In the genomic region with DNA sequence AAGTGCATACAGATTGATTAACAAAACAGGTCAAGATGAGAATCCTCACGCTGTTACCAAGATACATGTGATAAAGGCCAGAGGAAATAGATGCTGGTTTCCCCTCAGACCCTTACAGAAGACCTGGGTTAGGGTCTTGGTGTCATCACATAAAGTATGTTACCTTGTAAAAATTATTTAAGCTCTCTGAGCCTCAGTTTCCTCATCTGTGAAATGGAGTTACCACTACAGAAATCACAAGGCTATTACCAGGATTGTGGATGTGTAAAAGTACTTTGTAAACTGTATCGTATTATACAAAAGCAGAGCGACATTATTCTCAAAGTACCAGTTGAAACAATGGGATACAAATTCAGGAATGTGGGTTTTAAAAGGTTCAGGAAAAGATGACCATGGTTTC, we compare ENCODE assay signal across 1 cellular context.
TF ChIP-seq lines count a peak whose summit lies in the region.

No MANE protein-coding gene starts in this region.

TF ChIP-seq in K562, 482 proteins besides CTCF, POLR2A, EP300 and RAD21 (continued from another document):
- no peak for TF ChIP-seq RBBP5 (IDR thresholded peaks at IDR 0.05; ENCODE audit: borderline replicate concordance, insufficient read depth, low read length, poor library complexity, severe bottlenecking)
- TF ChIP-seq, protein P1, sequence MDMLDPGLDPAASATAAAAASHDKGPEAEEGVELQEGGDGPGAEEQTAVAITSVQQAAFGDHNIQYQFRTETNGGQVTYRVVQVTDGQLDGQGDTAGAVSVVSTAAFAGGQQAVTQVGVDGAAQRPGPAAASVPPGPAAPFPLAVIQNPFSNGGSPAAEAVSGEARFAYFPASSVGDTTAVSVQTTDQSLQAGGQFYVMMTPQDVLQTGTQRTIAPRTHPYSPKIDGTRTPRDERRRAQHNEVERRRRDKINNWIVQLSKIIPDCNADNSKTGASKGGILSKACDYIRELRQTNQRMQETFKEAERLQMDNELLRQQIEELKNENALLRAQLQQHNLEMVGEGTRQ (CRISPR knock-in tag; IDR thresholded peaks at IDR 0.05), result no peak
- no peak for TF ChIP-seq MED1 (CRISPR knock-in tag; IDR thresholded peaks at IDR 0.05; ENCODE audit: borderline replicate concordance)
- TF ChIP-seq L3MBTL2 (IDR thresholded peaks at IDR 0.05), result no peak
- no peak for TF ChIP-seq AFF4 (CRISPR knock-in tag; IDR thresholded peaks at IDR 0.05)
- TF ChIP-seq COPS2 (conservative IDR thresholded peaks at IDR 0.05), result no peak
- no peak for TF ChIP-seq PRMT5 (CRISPR knock-in tag; IDR thresholded peaks at IDR 0.05)
- peak; percentile 31; the same call in 1 of the 2 replicates for TF ChIP-seq BCOR (IDR thresholded peaks at IDR 0.05)
- TF ChIP-seq, protein P2, sequence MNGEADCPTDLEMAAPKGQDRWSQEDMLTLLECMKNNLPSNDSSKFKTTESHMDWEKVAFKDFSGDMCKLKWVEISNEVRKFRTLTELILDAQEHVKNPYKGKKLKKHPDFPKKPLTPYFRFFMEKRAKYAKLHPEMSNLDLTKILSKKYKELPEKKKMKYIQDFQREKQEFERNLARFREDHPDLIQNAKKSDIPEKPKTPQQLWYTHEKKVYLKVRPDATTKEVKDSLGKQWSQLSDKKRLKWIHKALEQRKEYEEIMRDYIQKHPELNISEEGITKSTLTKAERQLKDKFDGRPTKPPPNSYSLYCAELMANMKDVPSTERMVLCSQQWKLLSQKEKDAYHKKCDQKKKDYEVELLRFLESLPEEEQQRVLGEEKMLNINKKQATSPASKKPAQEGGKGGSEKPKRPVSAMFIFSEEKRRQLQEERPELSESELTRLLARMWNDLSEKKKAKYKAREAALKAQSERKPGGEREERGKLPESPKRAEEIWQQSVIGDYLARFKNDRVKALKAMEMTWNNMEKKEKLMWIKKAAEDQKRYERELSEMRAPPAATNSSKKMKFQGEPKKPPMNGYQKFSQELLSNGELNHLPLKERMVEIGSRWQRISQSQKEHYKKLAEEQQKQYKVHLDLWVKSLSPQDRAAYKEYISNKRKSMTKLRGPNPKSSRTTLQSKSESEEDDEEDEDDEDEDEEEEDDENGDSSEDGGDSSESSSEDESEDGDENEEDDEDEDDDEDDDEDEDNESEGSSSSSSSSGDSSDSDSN (IDR thresholded peaks at IDR 0.05; ENCODE audit: borderline replicate concordance in 1 of 2, low read depth in 2 of 2, low read length in 2 of 2), result no peak
- TF ChIP-seq RBM25 (IDR thresholded peaks at IDR 0.05; ENCODE audit: low read depth, low read length, severe bottlenecking), result peak; percentile 54
- no peak for TF ChIP-seq PKNOX1 (IDR thresholded peaks at IDR 0.05)
- TF ChIP-seq IFI16 (CRISPR knock-in tag; IDR thresholded peaks at IDR 0.05), result no peak
